27 cellular contexts compared by ENCODE assay signal in the genomic region with DNA sequence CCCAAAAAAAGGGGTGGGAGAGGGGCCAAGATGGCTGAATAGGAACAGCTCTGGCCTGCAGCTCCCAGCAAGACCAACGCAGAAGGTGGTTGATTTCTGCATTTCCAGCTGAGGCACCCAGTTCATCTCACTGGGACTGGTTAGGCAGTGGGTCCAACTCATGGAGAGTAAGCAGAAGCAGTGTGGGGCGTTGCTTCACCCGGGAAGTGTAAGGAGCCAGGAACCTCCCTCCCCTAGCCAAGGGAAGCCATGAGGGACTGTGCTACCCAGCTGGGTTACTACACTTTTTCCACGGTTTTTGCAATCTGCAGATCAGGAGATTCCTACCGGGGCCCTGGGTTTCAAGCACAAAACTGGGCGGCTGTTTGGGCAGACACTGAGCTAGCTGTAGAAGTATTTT. TPM values are rescaled to one million over a fixed set of nuclear protein-coding genes. Genes with fewer than 3 reads are reported as not detected.
A peak's percentile ranks its signal among the peaks of the same experiment; 100 is the strongest.
DNase-seq lines count a peak whose midpoint lies in the region; ATAC-seq, FAIRE-seq and TF ChIP-seq lines count a peak whose summit lies in the region.
"Had no signal": no experiment of that assay in that cellular context is flagged by ENCODE, and none has a peak within 500 bp of the region (broad histone marks: within the 10 kb centered on the region; RNA-seq: fewer than 3 reads in every experiment).

No MANE protein-coding gene starts in this region.

- no peaks in the 10 kb centered on the region for H3K9me3 Mint-ChIP-seq in GM23338
- H3K9me3 Mint-ChIP-seq in neural progenitor cell: peaks cover 11% of the 10 kb centered on the region
- H3K9me3 Mint-ChIP-seq: CD8-positive, alpha-beta memory T cell had no signal

- POLR2A ChIA-PET in K562 (lab: Yijun Ruan, JAX): interaction anchor here (0.7 to 0.8 kb wide), 2 partner anchors 12 to 20 kb away, joined by 3 to 5 read pairs; no protein-coding TSS in a partner anchor

- no peaks in the 10 kb centered on the region for H3K36me3 ChIP-seq in GM23338 (ENCODE audit: insufficient read depth)
- no peaks in the 10 kb centered on the region for H3K36me3 ChIP-seq in K562 (ENCODE audit: control insufficient read depth, insufficient read depth, low read length)
- no peaks in the 10 kb centered on the region for H3K36me3 ChIP-seq in neural progenitor cell
- H3K36me3 ChIP-seq: BE2C, BLaER1 had no signal

- no peaks in the 10 kb centered on the region for H3K9me1 ChIP-seq in K562 (ENCODE audit: control insufficient read depth, insufficient read depth, low read length)

- H3K9me2 ChIP-seq in GM23338 (ENCODE audit: insufficient read depth): no peaks in the 10 kb centered on the region

- 12% methylated on average over 6 of the region's 6 CpGs for WGBS in K562 (ENCODE audit: insufficient coverage, low coverage, missing lambda C conversion rate)

- no peak for TF ChIP-seq EP300 in K562 (IDR thresholded peaks at IDR 0.05; ENCODE audit: low read length)

- H3K27ac Mint-ChIP-seq in GM23338 (no peak overlapping the region), neural progenitor cell (no peak overlapping the region)
- H3K27ac Mint-ChIP-seq: CD4-positive, alpha-beta memory T cell; CD4-positive, CD25-positive, alpha-beta regulatory T cell had no signal

- H3K9ac ChIP-seq in K562 (ENCODE audit: insufficient read depth in 1 of 2, low read depth in 2 of 2, low read length in 2 of 2) (no peak overlapping the region), neural progenitor cell (no peak overlapping the region)
- H3K9ac ChIP-seq: BLaER1 had no signal

- FAIRE-seq in K562 (lab: Jason Lieb, UNC): no peak
- FAIRE-seq: A204.1, GM12878, GM12892, GM19239 had no signal

- H3K27me3 ChIP-seq in GM23338 (ENCODE audit: insufficient read depth): no peaks in the 10 kb centered on the region
- H3K27me3 ChIP-seq in K562 (ENCODE audit: control insufficient read depth in 2 of 2, insufficient read depth in 2 of 2, low read length in 2 of 2): 0 out of 5 replicates have a peak, but pooled peaks cover 0 to 3% of the 10 kb centered on the region in 2 experiments
- H3K27me3 ChIP-seq in neural progenitor cell: no peaks in the 10 kb centered on the region
- H3K27me3 ChIP-seq: BE2C, BLaER1 had no signal

- TF ChIP-seq CTCF in GM23338 (conservative IDR thresholded peaks at IDR 0.05; ENCODE audit: low read depth in 2 of 2): no peak
- no peak for TF ChIP-seq CTCF in K562 (IDR thresholded peaks at IDR 0.05 in 2 of 3, conservative IDR thresholded peaks at IDR 0.05 in 1 of 3; ENCODE audit: insufficient read depth in 2 of 3, low read depth in 1 of 3, low read length in 3 of 3)
- no peak for TF ChIP-seq CTCF in neural progenitor cell (IDR thresholded peaks at IDR 0.05)
- no peak for TF ChIP-seq CTCF in omental fat pad (IDR thresholded peaks at IDR 0.05)

- no peak for ATAC-seq in GM23338
- ATAC-seq in K562: peak; percentile 53; the same call in 2 of the 3 replicates
- ATAC-seq in GM18498 (IDR thresholded peaks at IDR 0.05; ENCODE audit: unreplicated experiment): no peak
- no peak for ATAC-seq in omental fat pad (ENCODE audit: low FRiP score)
- ATAC-seq: GM12878 had no signal

- in situ Hi-C loops in K562 (cut with MboI): no loop called here

- no peaks in the 10 kb centered on the region for H3K27me3 Mint-ChIP-seq in GM23338 (ENCODE audit: insufficient read depth, low read depth, poor library complexity)
- H3K27me3 Mint-ChIP-seq in neural progenitor cell (ENCODE audit: insufficient read depth, low read depth): peaks cover 6% of the 10 kb centered on the region

- DNase-seq in GM23338 (ENCODE audit: low spot score) (no peak), K562 (ENCODE audit: extremely low read depth in 1 of 4, low spot score in 3 of 4) (no peak), neural progenitor cell (ENCODE audit: low spot score) (no peak), omental fat pad (ENCODE audit: low spot score) (no peak), NCI-H1092 (lab: John Stamatoyannopoulos, UW) (no peak)
- DNase-seq: 8988T; ACHN; BE2C; C1 segment of cervical spinal cord; CD4-positive, alpha-beta memory T cell; CD4-positive, CD25-positive, alpha-beta regulatory T cell; CD8-positive, alpha-beta memory T cell; COR-L47; DMS 273 treated with DMSO at 0.1 percent for 48 hours; DMS153; DMS53; DMS79; DND-41; EL; GDM1 had no signal

- TF ChIP-seq RAD21 in K562 (CRISPR knock-in tag; conservative IDR thresholded peaks at IDR 0.05 in 1 of 2, IDR thresholded peaks at IDR 0.05 in 1 of 2): no peak

- H3K4me1 ChIP-seq in GM23338 (ENCODE audit: insufficient read depth) (peaks cover 5% of the 10 kb centered on the region; the same call in 1 of the 2 replicates), K562 (replicated peaks in 1 of 2; ENCODE audit: control insufficient read depth in 2 of 2, insufficient read depth in 2 of 2, low read length in 2 of 2) (no peaks in the 10 kb centered on the region; a peak in 1 of 5 replicates), neural progenitor cell (peaks cover 14% of the 10 kb centered on the region)
- H3K4me1 ChIP-seq: BE2C had no signal

- H4K20me1 ChIP-seq in GM23338 (replicated peaks; ENCODE audit: insufficient read depth) (no peaks in the 10 kb centered on the region), K562 (replicated peaks; ENCODE audit: control insufficient read depth, insufficient read depth, low read length) (no peaks in the 10 kb centered on the region), neural progenitor cell (ENCODE audit: low read depth) (no peaks in the 10 kb centered on the region)
- H4K20me1 ChIP-seq: BLaER1 had no signal

- H3K4me1 Mint-ChIP-seq in GM23338 (peaks cover 8% of the 10 kb centered on the region; the same call in 2 of the 3 replicates), neural progenitor cell (peaks cover 23% of the 10 kb centered on the region)
- H3K4me1 Mint-ChIP-seq: CD4-positive, alpha-beta memory T cell had no signal

- no TSS peak for BruUV-seq in K562 (replicated peaks; lab: Mats Ljungman, UMichigan)

- H3K27ac ChIP-seq in GM23338 (ENCODE audit: low read depth): no peak overlapping the region
- H3K27ac ChIP-seq in K562 (ENCODE audit: extremely low read depth, low read depth, low read length): no peak overlapping the region
- no peak overlapping the region for H3K27ac ChIP-seq in neural progenitor cell
- H3K27ac ChIP-seq: BLaER1 had no signal

- H3F3A ChIP-seq in GM23338 (replicated peaks; ENCODE audit: low read depth) (no peaks in the 10 kb centered on the region), neural progenitor cell (ENCODE audit: low read depth) (no peaks in the 10 kb centered on the region)

- H3K4me3 ChIP-seq in GM23338 (no peak overlapping the region), K562 (no peak overlapping the region), neural progenitor cell (no peak overlapping the region)
- H3K4me3 ChIP-seq: BLaER1, GM12878 had no signal

- no peak for TF ChIP-seq POLR2A in K562 (conservative IDR thresholded peaks at IDR 0.05)

- H2AFZ ChIP-seq in GM23338: peak overlapping the region; percentile 80
- no peak overlapping the region for H2AFZ ChIP-seq in K562 (ENCODE audit: low read depth, low read length)
- peak overlapping the region; percentile 79 for H2AFZ ChIP-seq in neural progenitor cell (replicated peaks)

- H3K4me3 Mint-ChIP-seq in GM23338: no peak overlapping the region
- no peak overlapping the region for H3K4me3 Mint-ChIP-seq in neural progenitor cell
- H3K4me3 Mint-ChIP-seq: CD14-positive monocyte; CD4-positive, alpha-beta memory T cell; CD4-positive, CD25-positive, alpha-beta regulatory T cell; CD8-positive, alpha-beta memory T cell had no signal

- H3K79me2 ChIP-seq in GM23338 (replicated peaks; ENCODE audit: insufficient read depth) (no peaks in the 10 kb centered on the region), K562 (ENCODE audit: control insufficient read depth, insufficient read depth, low read length) (no peaks in the 10 kb centered on the region), neural progenitor cell (ENCODE audit: low read depth) (no peaks in the 10 kb centered on the region)

- H3K4me2 ChIP-seq in GM23338: no peak overlapping the region
- H3K4me2 ChIP-seq in K562 (ENCODE audit: insufficient read depth, low read length): no peak overlapping the region
- H3K4me2 ChIP-seq in neural progenitor cell: no peak overlapping the region
- H3K4me2 ChIP-seq: BLaER1 had no signal

- intact Hi-C loops in K562 (cut with micrococcal nuclease): no loop called here

- H3K9me3 ChIP-seq in K562 (replicated peaks; ENCODE audit: control insufficient read depth, insufficient read depth, low read depth, low read length) (no peaks in the 10 kb centered on the region), neural progenitor cell (ENCODE audit: low read depth) (no peaks in the 10 kb centered on the region)
- H3K9me3 ChIP-seq: BE2C, BLaER1 had no signal

- CTCF ChIA-PET in K562 (lab: Yijun Ruan, JAX; ENCODE audit: low intra/inter-chr PET ratio): no interaction called here

- H3K36me3 Mint-ChIP-seq in GM23338 (ENCODE audit: low read depth) (no peaks in the 10 kb centered on the region), neural progenitor cell (no peaks in the 10 kb centered on the region)
- H3K36me3 Mint-ChIP-seq: CD14-positive monocyte; CD4-positive, alpha-beta memory T cell; CD4-positive, CD25-positive, alpha-beta regulatory T cell had no signal

RNA-seq across cellular contexts. Expression of gene OCIAD1, which starts 13.9 kb away (rescaled TPM):
- 125 and 168 TPM in 2 replicates for total RNA-seq in GM23338 (2014; rRNA removed; shearing (Covaris generic))
- 166 and 190 TPM in 2 replicates for polyA plus RNA-seq in GM23338 (2016; fragmentation: Nextera tagmentation; extraction: Ambion mirVana)
- 114 and 265 TPM in 2 replicates for total RNA-seq in K562 (2011; cell fraction: chromatin; rRNA removed; ENCODE audit: low replicate concordance)
- total RNA-seq in K562 (2011; cell fraction: nucleolus; rRNA removed): 122 and 132 TPM in 2 replicates
- total RNA-seq in K562 (2011; cell fraction: nucleoplasm; rRNA removed): 169 and 184 TPM in 2 replicates
- total RNA-seq in K562 (2014; rRNA removed): 93.1 and 99.0 TPM in 2 replicates
- 196 and 197 TPM in 2 replicates for total RNA-seq in K562 (2014; rRNA removed; fragmentation: Illumina TruSeq; extraction: Trizol)
- total RNA-seq in K562 (2015; rRNA removed; fragmentation: Illumina TruSeq; extraction: Trizol): 148 and 163 TPM in 2 replicates
- total RNA-seq in K562 (2021): 134 and 148 TPM in 2 replicates
- polyA plus RNA-seq in K562 (2011; rRNA removed): 223 and 278 TPM in 2 replicates
- polyA plus RNA-seq in K562 (2011; cell fraction: cytosol; rRNA removed): 68.0 and 101 TPM in 2 replicates
- 107 and 109 TPM in 2 replicates for polyA plus RNA-seq in K562 (2011; cell fraction: nucleus; rRNA removed)
- polyA plus RNA-seq in K562 (2012): 173 and 180 TPM in 2 replicates
- polyA plus RNA-seq in K562 (2014; fragmentation: Illumina TruSeq; extraction: Trizol): 304 and 358 TPM in 2 replicates
- polyA plus RNA-seq in K562 (2014; fragmentation: Nextera tagmentation; extraction: Ambion mirVana): 100 to 1,000 TPM; 204 to 222 TPM
- polyA plus RNA-seq in K562 (2014; rRNA removed): 188 and 200 TPM in 2 replicates
- polyA minus RNA-seq in K562 (2011; rRNA and poly(A)+ RNA removed): 90.9 and 99.1 TPM in 2 replicates
- polyA minus RNA-seq in K562 (2011; cell fraction: cytosol; rRNA and poly(A)+ RNA removed): 41.0 and 57.6 TPM in 2 replicates
- 71.1 and 117 TPM in 2 replicates for polyA minus RNA-seq in K562 (2011; cell fraction: nucleus; rRNA and poly(A)+ RNA removed)
- total RNA-seq in neural progenitor cell (ENCODE audit: low replicate concordance): 162 and 260 TPM in 2 replicates
- 100 to 1,000 TPM in 1 of 4 donors, 10 to 100 TPM in 3; 67.9 to 111 (median 88.8) TPM for total RNA-seq in omental fat pad

RNA-seq across cellular contexts. Expression of gene FRYL, which starts 36.9 kb away (rescaled TPM):
- 44.6 and 53.3 TPM in 2 replicates for total RNA-seq in GM23338 (2014; rRNA removed; shearing (Covaris generic))
- 24.7 and 30.7 TPM in 2 replicates for polyA plus RNA-seq in GM23338 (2016; fragmentation: Nextera tagmentation; extraction: Ambion mirVana)
- 54.3 and 216 TPM in 2 replicates for total RNA-seq in K562 (2011; cell fraction: chromatin; rRNA removed; ENCODE audit: low replicate concordance)
- 36.9 and 53.4 TPM in 2 replicates for total RNA-seq in K562 (2011; cell fraction: nucleolus; rRNA removed)
- 66.0 and 97.4 TPM in 2 replicates for total RNA-seq in K562 (2011; cell fraction: nucleoplasm; rRNA removed)
- total RNA-seq in K562 (2014; rRNA removed): 15.9 and 31.6 TPM in 2 replicates
- total RNA-seq in K562 (2014; rRNA removed; fragmentation: Illumina TruSeq; extraction: Trizol): 29.3 and 36.9 TPM in 2 replicates
- total RNA-seq in K562 (2015; rRNA removed; fragmentation: Illumina TruSeq; extraction: Trizol): 31.7 and 34.9 TPM in 2 replicates
- total RNA-seq in K562 (2021): 24.1 and 25.8 TPM in 2 replicates
- polyA plus RNA-seq in K562 (2011; rRNA removed): 16.0 and 21.7 TPM in 2 replicates
- polyA plus RNA-seq in K562 (2011; cell fraction: cytosol; rRNA removed): 4.9 and 8.5 TPM in 2 replicates
- polyA plus RNA-seq in K562 (2011; cell fraction: nucleus; rRNA removed): 24.7 and 39.0 TPM in 2 replicates
- polyA plus RNA-seq in K562 (2012): 10.3 and 14.0 TPM in 2 replicates
- 11.4 and 13.2 TPM in 2 replicates for polyA plus RNA-seq in K562 (2014; fragmentation: Illumina TruSeq; extraction: Trizol)
- 1 to 10 TPM; 7.2 TPM for polyA plus RNA-seq in K562 (2014; fragmentation: Nextera tagmentation; extraction: Ambion mirVana)
- polyA plus RNA-seq in K562 (2014; rRNA removed): 9.3 and 11.5 TPM in 2 replicates
- polyA minus RNA-seq in K562 (2011; rRNA and poly(A)+ RNA removed): 96.4 and 106 TPM in 2 replicates
- 18.9 and 26.7 TPM in 2 replicates for polyA minus RNA-seq in K562 (2011; cell fraction: cytosol; rRNA and poly(A)+ RNA removed)
- 125 and 183 TPM in 2 replicates for polyA minus RNA-seq in K562 (2011; cell fraction: nucleus; rRNA and poly(A)+ RNA removed)
- total RNA-seq in neural progenitor cell (ENCODE audit: low replicate concordance): 62.8 and 70.5 TPM in 2 replicates
- total RNA-seq in omental fat pad: 100 to 1,000 TPM in 1 of 4 donors, 10 to 100 TPM in 3; 45.2 to 143 (median 48.7) TPM
